ENCODE assay signal across 18 cellular contexts in the genomic region with DNA sequence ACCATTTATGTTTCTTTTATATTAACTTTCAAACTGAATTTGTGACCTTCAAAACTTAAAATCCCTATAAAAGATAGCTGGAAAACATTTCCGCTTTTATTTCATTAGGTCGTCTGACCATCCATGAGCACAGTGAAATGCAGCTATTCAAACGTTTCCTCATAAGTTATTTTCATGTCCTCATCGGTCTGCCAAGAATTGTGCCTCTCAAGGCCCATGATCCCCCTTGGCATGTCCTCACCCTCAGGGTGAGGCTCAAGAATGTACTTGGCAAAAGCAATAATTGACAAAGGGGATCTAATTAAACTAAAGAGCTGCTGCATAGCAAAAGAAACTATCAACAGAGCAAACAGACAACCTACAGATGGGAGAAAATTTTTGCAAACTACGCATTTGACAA. TPM values are rescaled to one million over a fixed set of nuclear protein-coding genes. Genes with fewer than 3 reads are reported as not detected.
DNase-seq lines count a peak whose midpoint lies in the region; ATAC-seq, FAIRE-seq and TF ChIP-seq lines count a peak whose summit lies in the region.
"Had no signal": no experiment of that assay in that cellular context is flagged by ENCODE, and none has a peak within 500 bp of the region (broad histone marks: within the 10 kb centered on the region; RNA-seq: fewer than 3 reads in every experiment).

No MANE protein-coding gene starts in this region.

- H3K9me3 ChIP-seq in breast epithelium: peaks cover 0 to 5% of the 10 kb centered on the region in 2 donors
- H3K9me3 ChIP-seq in prostate gland: no peaks in the 10 kb centered on the region
- no peaks in the 10 kb centered on the region for H3K9me3 ChIP-seq in transverse colon
- H3K9me3 ChIP-seq: BE2C had no signal

- no peaks in the 10 kb centered on the region for H3K4me1 ChIP-seq in breast epithelium
- H3K4me1 ChIP-seq in prostate gland (replicated peaks): peaks cover 3% of the 10 kb centered on the region
- peaks cover 5 to 89% (median 56%) of the 10 kb centered on the region in 4 donors for H3K4me1 ChIP-seq in transverse colon
- H3K4me1 ChIP-seq: BE2C had no signal

- peak; percentile 17 to 82 for DNase-seq in breast epithelium (ENCODE audit: low spot score in 2 of 2)
- DNase-seq in fibroblast of gingiva (ENCODE audit: low read depth): peak; percentile 41
- peak; percentile 60 for DNase-seq in prostate gland (ENCODE audit: low spot score)
- peak; percentile 9 for DNase-seq in transverse colon
- DNase-seq in glomerular visceral epithelial cell (ENCODE audit: extremely low spot score): no peak
- no peak for DNase-seq in H54 (ENCODE audit: insufficient read length, low spot score)
- DNase-seq: ACHN; BE2C; CD4-positive, alpha-beta memory T cell; MM.1S; NCI-H1105 treated with DMSO at 0.1 percent for 48 hours; NCI-H187 treated with DMSO at 0.1 percent for 48 hours; NCI-H446 treated with DMSO at 0.1 percent for 48 hours; NCI-H748 treated with DMSO at 0.1 percent for 48 hours; PC-3 had no signal

- TF ChIP-seq POLR2A in breast epithelium (IDR thresholded peaks at IDR 0.05) (no peak), prostate gland (IDR thresholded peaks at IDR 0.05) (no peak), transverse colon (IDR thresholded peaks at IDR 0.05) (no peak), H54 (IDR thresholded peaks at IDR 0.05; ENCODE audit: low read depth, low read length) (no peak)

- WGBS in prostate gland: 41% methylated on average over 5 of the region's 5 CpGs
- 63 to 73% methylated on average over 5 of the region's 5 CpGs for WGBS in transverse colon (ENCODE audit: low coverage in 1 of 2), 2 donors

- no peak for FAIRE-seq in H54 (lab: Jason Lieb, UNC)
- FAIRE-seq: H1 had no signal

- TF ChIP-seq CTCF in breast epithelium (IDR thresholded peaks at IDR 0.05) (no peak), prostate gland (IDR thresholded peaks at IDR 0.05) (no peak), transverse colon (IDR thresholded peaks at IDR 0.05) (no peak)

- no peaks in the 10 kb centered on the region for H3K27me3 ChIP-seq in breast epithelium
- no peaks in the 10 kb centered on the region for H3K27me3 ChIP-seq in prostate gland (replicated peaks; ENCODE audit: insufficient read depth)
- H3K27me3 ChIP-seq in transverse colon: no peaks in the 10 kb centered on the region
- H3K27me3 ChIP-seq: BE2C had no signal

- peak overlapping the region; percentile 82 to 87 for H3K27ac ChIP-seq in breast epithelium
- no peak overlapping the region for H3K27ac ChIP-seq in prostate gland
- peak overlapping the region in 1 of 4 donors; percentile 10 for H3K27ac ChIP-seq in transverse colon
- H3K27ac ChIP-seq: KMS-11 had no signal

- intact Hi-C loops in breast epithelium (cut with DNase I; ENCODE audit: low total_unique reads) (no loop called here), prostate gland (cut with DNase I) (no loop called here), transverse colon (cut with DNase I; ENCODE audit: low total_unique reads) (no loop called here)

- ATAC-seq in GM18858 (IDR thresholded peaks at IDR 0.05; ENCODE audit: unreplicated experiment): no peak
- ATAC-seq: PC-3 had no signal

- in situ Hi-C loops in transverse colon (cut with MboI; ENCODE audit: low pct_ligation_motif_present in 1 of 4, low pct_unique_long_range_greater_than_20kb in 1 of 4, low sequenced_read_pairs in 3 of 4): no loop called here

- H3K36me3 ChIP-seq in breast epithelium: no peaks in the 10 kb centered on the region
- no peaks in the 10 kb centered on the region for H3K36me3 ChIP-seq in prostate gland
- H3K36me3 ChIP-seq in transverse colon: peaks cover 0 to 13% (median 2%) of the 10 kb centered on the region in 4 donors
- H3K36me3 ChIP-seq: BE2C had no signal

- H3K4me3 ChIP-seq in breast epithelium: no peak overlapping the region
- H3K4me3 ChIP-seq in prostate gland: no peak overlapping the region
- no peak overlapping the region for H3K4me3 ChIP-seq in transverse colon

- no peak for TF ChIP-seq EP300 in transverse colon (IDR thresholded peaks at IDR 0.05; ENCODE audit: low read depth)

RNA-seq across cellular contexts. Expression of a gene that starts 12.4 kb away (rescaled TPM):
- total RNA-seq in breast epithelium: 100 to 1,000 TPM in 1 of 3 donors, 10 to 100 TPM in 2; 45.2 to 141 (median 65.9) TPM
- total RNA-seq in prostate gland: 10 to 100 TPM; 37.6 to 74.1 TPM
- total RNA-seq in transverse colon: 100 to 1,000 TPM in 2 of 4 donors, 10 to 100 TPM in 2; 56.5 to 183 (median 92.9) TPM

RNA-seq across cellular contexts. Expression of a gene that starts 25.3 kb away (rescaled TPM):
- total RNA-seq in breast epithelium (10 to 100 TPM; 24.6 to 42.1 (median 38.3) TPM), prostate gland (10 to 100 TPM; 20.4 to 66.9 TPM), transverse colon (100 to 1,000 TPM in 2 of 4 donors, 10 to 100 TPM in 2; 48.4 to 211 (median 109) TPM)

RNA-seq across cellular contexts. Expression of a gene that starts 49.3 kb away (rescaled TPM):
- total RNA-seq in breast epithelium: 10 to 100 TPM; 21.4 to 39.2 (median 23.9) TPM
- 10 to 100 TPM; 25.4 to 35.2 TPM for total RNA-seq in prostate gland
- 10 to 100 TPM in 3 of 4 donors, 1 to 10 TPM in 1; 4.1 to 36.8 (median 31.0) TPM for total RNA-seq in transverse colon

Comparison
In these comparisons a context has a peak if more than half of its experiments do, and no peak if none do; other contexts are left out.
1. DNase-seq: peak in breast epithelium (2 of 2), fibroblast of gingiva (single experiment), prostate gland (single experiment) and transverse colon (single experiment); none in glomerular visceral epithelial cell (single experiment) and H54 (single experiment).
2. H3K27ac ChIP-seq: peak in breast epithelium (2 of 2); none in prostate gland (0 of 2).